Comparison of ENCODE assay signal across 9 cellular contexts in the genomic region with DNA sequence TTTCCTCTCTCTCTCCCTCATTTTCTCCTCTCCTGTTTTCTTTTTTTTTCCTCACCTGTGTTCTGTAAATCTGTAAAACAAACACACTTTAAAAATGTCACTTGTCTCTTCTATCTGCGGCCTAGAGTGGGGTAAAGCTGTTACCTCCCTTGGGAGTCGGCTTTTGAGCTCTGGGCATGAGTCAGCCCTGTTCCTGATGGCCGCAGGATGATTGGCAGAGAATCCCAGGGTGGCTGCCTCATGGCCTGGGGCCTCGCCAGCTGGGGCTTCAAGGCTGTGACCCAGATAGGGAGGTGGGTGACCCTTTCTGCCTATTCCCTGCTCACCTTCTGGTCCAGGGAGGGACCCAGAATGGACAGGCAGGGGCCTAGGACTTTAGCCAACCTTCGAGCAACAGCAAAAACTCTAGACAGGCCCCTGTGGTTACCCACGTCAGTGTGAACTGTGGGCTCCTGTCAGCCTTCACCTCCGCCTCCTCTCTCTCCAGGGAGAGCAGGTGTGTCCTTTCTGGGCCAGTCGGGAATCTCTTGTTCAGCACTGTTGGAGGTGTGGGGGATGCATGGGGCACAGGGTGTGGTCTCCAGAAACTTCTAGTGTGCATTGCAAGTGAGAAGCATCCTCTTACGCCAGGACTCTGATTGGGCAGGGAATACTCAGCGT.
DNase-seq lines count a peak whose midpoint lies in the region; ATAC-seq and TF ChIP-seq lines count a peak whose summit lies in the region.
"Had no signal": no experiment of that assay in that cellular context is flagged by ENCODE, and none has a peak within 500 bp of the region (broad histone marks: within the 10 kb centered on the region; RNA-seq: fewer than 3 reads in every experiment).

No MANE protein-coding gene starts in this region.

- H3K27ac Mint-ChIP-seq in activated CD4-positive, alpha-beta T cell treated with anti-CD3 and anti-CD28 coated beads, Interleukin-2, amount 10 ng/mL, durations not matched to agents 7 days and 5 days: no peak overlapping the region
- H3K27ac Mint-ChIP-seq: activated CD8-positive, alpha-beta T cell treated with anti-CD3 and anti-CD28 coated beads for 36 hours had no signal

- no peaks in the 10 kb centered on the region for H3K9me3 ChIP-seq in left ventricle myocardium inferior (replicated peaks)

- no peak for ATAC-seq in HG02938 (IDR thresholded peaks at IDR 0.05; ENCODE audit: unreplicated experiment)
- ATAC-seq: activated CD8-positive, alpha-beta T cell treated with anti-CD3 and anti-CD28 coated beads for 36 hours had no signal

- H3K4me1 Mint-ChIP-seq in activated CD4-positive, alpha-beta T cell treated with anti-CD3 and anti-CD28 coated beads, Interleukin-2, amount 10 ng/mL, durations not matched to agents 7 days and 5 days: peaks cover 4% of the 10 kb centered on the region

- CTCF ChIA-PET in RWPE1 (lab: Yijun Ruan, JAX): interaction anchor here (0.6 kb wide), 1 partner anchor 32 kb away, joined by 3 read pairs; no protein-coding TSS in a partner anchor
- CTCF ChIA-PET in activated CD4-positive, alpha-beta T cell treated with anti-CD3 and anti-CD28 coated beads, Interleukin-2, amount 10 ng/mL, durations not matched to agents 7 days and 5 days (lab: Charles Lee): no interaction called here

- H3K27me3 ChIP-seq in left ventricle myocardium inferior (ENCODE audit: low read depth): no peaks in the 10 kb centered on the region

- no peaks in the 10 kb centered on the region for H3K9me3 Mint-ChIP-seq in activated CD4-positive, alpha-beta T cell treated with anti-CD3 and anti-CD28 coated beads, Interleukin-2, amount 10 ng/mL, durations not matched to agents 7 days and 5 days
- H3K9me3 Mint-ChIP-seq: activated CD8-positive, alpha-beta T cell treated with anti-CD3 and anti-CD28 coated beads for 36 hours had no signal

- no peak overlapping the region for H3K4me3 Mint-ChIP-seq in activated CD4-positive, alpha-beta T cell treated with anti-CD3 and anti-CD28 coated beads, Interleukin-2, amount 10 ng/mL, durations not matched to agents 7 days and 5 days
- H3K4me3 Mint-ChIP-seq: activated CD8-positive, alpha-beta T cell treated with anti-CD3 and anti-CD28 coated beads for 36 hours had no signal

- no peaks in the 10 kb centered on the region for H3K36me3 Mint-ChIP-seq in activated CD4-positive, alpha-beta T cell treated with anti-CD3 and anti-CD28 coated beads, Interleukin-2, amount 10 ng/mL, durations not matched to agents 7 days and 5 days (ENCODE audit: low read depth)

- H3K4me1 ChIP-seq in left ventricle myocardium inferior: peaks cover 15% of the 10 kb centered on the region

- no peaks in the 10 kb centered on the region for H3K27me3 Mint-ChIP-seq in activated CD4-positive, alpha-beta T cell treated with anti-CD3 and anti-CD28 coated beads, Interleukin-2, amount 10 ng/mL, durations not matched to agents 7 days and 5 days
- H3K27me3 Mint-ChIP-seq: activated CD8-positive, alpha-beta T cell treated with anti-CD3 and anti-CD28 coated beads for 36 hours had no signal

- no peak overlapping the region for H3K4me3 ChIP-seq in left ventricle myocardium inferior

- DNase-seq in AG20443 (ENCODE audit: low spot score) (peak; percentile 48), HK-2 (ENCODE audit: unreplicated experiment) (peak; percentile 11), RWPE1 (ENCODE audit: low spot score) (peak; percentile 77), left ventricle myocardium inferior (peak; percentile 38), RPMI8226 (no peak), NOMO-1 (lab: John Stamatoyannopoulos, UW; ENCODE audit: unreplicated experiment in 2 of 2) (no peak)
- no peak for DNase-seq in activated CD4-positive, alpha-beta T cell treated with anti-CD3 and anti-CD28 coated beads, Interleukin-2, amount 10 ng/mL, durations not matched to agents 7 days and 5 days
- DNase-seq: activated CD8-positive, alpha-beta T cell treated with anti-CD3 and anti-CD28 coated beads for 36 hours had no signal

- TF ChIP-seq CTCF in RWPE1 (conservative IDR thresholded peaks at IDR 0.05; ENCODE audit: low read depth): no peak
- no peak for TF ChIP-seq CTCF in left ventricle myocardium inferior (IDR thresholded peaks at IDR 0.05; ENCODE audit: borderline replicate concordance)

- H3K27ac ChIP-seq in RWPE1: peak overlapping the region; percentile 75
- H3K27ac ChIP-seq in left ventricle myocardium inferior (replicated peaks): peak overlapping the region; percentile 76

- H3K36me3 ChIP-seq in left ventricle myocardium inferior: no peaks in the 10 kb centered on the region

- intact Hi-C loops in left ventricle myocardium inferior (cut with micrococcal nuclease): no loop called here

- POLR2A ChIA-PET in RWPE1 (lab: Yijun Ruan, JAX; ENCODE audit: low non-redundant PET): interaction anchor here (0.6 to 0.9 kb wide), 2 partner anchors 55 to 98 kb away, joined by 3 to 5 read pairs; no protein-coding TSS in a partner anchor
- POLR2A ChIA-PET in activated CD4-positive, alpha-beta T cell treated with anti-CD3 and anti-CD28 coated beads, Interleukin-2, amount 10 ng/mL, durations not matched to agents 7 days and 5 days (lab: Charles Lee): no interaction called here

Comparison
In these comparisons a context has a peak if more than half of its experiments do, and no peak if none do; other contexts are left out.
1. DNase-seq: peak in AG20443 (single experiment), HK-2 (single experiment), RWPE1 (single experiment) and left ventricle myocardium inferior (single experiment); none in activated CD4-positive, alpha-beta T cell treated with anti-CD3 and anti-CD28 coated beads, Interleukin-2, amount 10 ng/mL, durations not matched to agents 7 days and 5 days (single experiment), RPMI8226 (single experiment) and NOMO-1 (0 of 2).